Comparison of ENCODE assay signal across 2 cellular contexts in genomic region chr18:69177702-69178101, GRCh38.
TF ChIP-seq lines count a peak whose summit lies in the region.

No MANE protein-coding gene starts in this region.

TF ChIP-seq in HepG2, 621 proteins besides CTCF, POLR2A, EP300 and RAD21 (continued from another document):
- TF ChIP-seq NFE2L2 (IDR thresholded peaks at IDR 0.05; ENCODE audit: low read length) = peak; percentile 54
- no peak for TF ChIP-seq RAD51 (IDR thresholded peaks at IDR 0.05; ENCODE audit: borderline replicate concordance)
- TF ChIP-seq ZNF646 (CRISPR knock-in tag; IDR thresholded peaks at IDR 0.05) = no peak

TF ChIP-seq in K562, 482 proteins besides CTCF, POLR2A, EP300 and RAD21:
- TF ChIP-seq UBTF (IDR thresholded peaks at IDR 0.05; ENCODE audit: borderline replicate concordance in 1 of 2, low read depth in 2 of 2, low read length in 2 of 2) (no peak), ZNF316 (IDR thresholded peaks at IDR 0.05) (0 out of 2 replicates have a peak, but pooled peaks have one; percentile 3), BCL6 (CRISPR knock-in tag; IDR thresholded peaks at IDR 0.05) (no peak), MAFG (tag; conservative IDR thresholded peaks at IDR 0.05) (peak; percentile 33; the same call in 1 of the 2 replicates)
